In the genomic region with DNA sequence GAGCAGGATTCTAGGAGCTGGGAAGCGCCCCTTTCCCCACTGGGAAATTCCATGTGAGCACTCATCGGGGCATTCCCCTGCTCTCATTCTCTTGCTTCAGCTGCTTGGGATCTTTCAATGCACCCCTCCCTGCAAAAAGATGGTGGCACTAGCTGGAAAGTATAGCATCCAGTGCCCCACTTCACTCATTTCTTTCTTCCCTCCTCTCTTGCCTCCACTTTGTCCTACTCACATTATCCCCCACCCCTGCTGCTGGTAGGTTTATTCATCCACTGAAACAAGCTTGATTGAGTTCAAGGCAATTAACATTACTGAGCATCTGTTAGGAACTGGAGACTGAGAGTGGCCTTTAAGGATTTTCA, we compare ENCODE assay signal across 22 cellular contexts.
DNase-seq lines count a peak whose midpoint lies in the region; FAIRE-seq and TF ChIP-seq lines count a peak whose summit lies in the region.
"Had no signal": no experiment of that assay in that cellular context is flagged by ENCODE, and none has a peak within 500 bp of the region (broad histone marks: within the 10 kb centered on the region; RNA-seq: fewer than 3 reads in every experiment).

No MANE protein-coding gene starts in this region.

- H3K9ac ChIP-seq in astrocyte (ENCODE audit: low read length) (peak overlapping the region; percentile 73), iPS-18a (ENCODE audit: low read length) (peak overlapping the region; percentile 37)

- peak overlapping the region; percentile 93 for H3K27ac ChIP-seq in astrocyte (ENCODE audit: low read depth, low read length)
- peak overlapping the region; percentile 37 for H3K27ac ChIP-seq in iPS-18a (ENCODE audit: low read length)
- H3K27ac ChIP-seq in substantia nigra (ENCODE audit: low read depth, low read length, poor library complexity, severe bottlenecking) = peak overlapping the region; percentile 36
- H3K27ac ChIP-seq: 22Rv1, coronary artery, heart left ventricle, psoas muscle had no signal

- H3K79me2 ChIP-seq in astrocyte (ENCODE audit: insufficient read depth, low read length) = no peaks in the 10 kb centered on the region

- H3K36me3 Mint-ChIP-seq in astrocyte (ENCODE audit: low read depth, unreplicated experiment) = peaks cover 5% of the 10 kb centered on the region
- H3K36me3 Mint-ChIP-seq: IgD-negative memory B cell had no signal

- no peaks in the 10 kb centered on the region for H3K36me3 ChIP-seq in astrocyte (ENCODE audit: insufficient read depth, low read length)
- peaks cover 11% of the 10 kb centered on the region for H3K36me3 ChIP-seq in iPS-18a (ENCODE audit: control insufficient read depth, low read depth, low read length)
- H3K36me3 ChIP-seq in HAP-1 (replicated peaks) = peaks cover 6% of the 10 kb centered on the region

- DNase-seq in DMS 273 (lab: John Stamatoyannopoulos, UW; ENCODE audit: unreplicated experiment) = peak; percentile 53
- DNase-seq in DMS 273 treated with DMSO at 0.1 percent for 48 hours (lab: John Stamatoyannopoulos, UW) = no peak
- DNase-seq in astrocyte (ENCODE audit: low read depth) = no peak
- DNase-seq in substantia nigra (lab: John Stamatoyannopoulos, UW) = peak in 4 of 49 donors; percentile 30 to 63 (median 41)
- DNase-seq in HAP-1 (ENCODE audit: low spot score in 2 of 2) = no peak
- DNase-seq in NCI-H345 (lab: John Stamatoyannopoulos, UW) = no peak
- no peak for DNase-seq in iPS-NIHi7 (ENCODE audit: extremely low spot score)
- DNase-seq: activated gamma-delta T cell; activated T-cell treated with anti-CD3 and anti-CD28 coated beads for 4 hours; heart left ventricle; NCI-H526 treated with DMSO at 0.1 percent for 48 hours; psoas muscle; stimulated activated CD4-positive, alpha-beta T cell treated with anti-CD3 and anti-CD28 coated beads, Interleukin-4, amount 100 ng/mL, for 1 hour; trophoblast cell had no signal

- peaks cover 27% of the 10 kb centered on the region for H3K4me1 Mint-ChIP-seq in astrocyte (ENCODE audit: low read depth, unreplicated experiment)
- H3K4me1 Mint-ChIP-seq: B cell had no signal

- H3K4me1 ChIP-seq in astrocyte (ENCODE audit: insufficient read depth, low read length) = peaks cover 38% of the 10 kb centered on the region
- peaks cover 39% of the 10 kb centered on the region for H3K4me1 ChIP-seq in iPS-18a (ENCODE audit: control insufficient read depth, low read depth, low read length)
- peaks cover 25% of the 10 kb centered on the region for H3K4me1 ChIP-seq in HAP-1
- H3K4me1 ChIP-seq: psoas muscle had no signal

- no peak overlapping the region for H3K27ac Mint-ChIP-seq in astrocyte (ENCODE audit: unreplicated experiment)
- H3K27ac Mint-ChIP-seq: activated CD8-positive, alpha-beta T cell treated with anti-CD3 and anti-CD28 coated beads for 36 hours; B cell; brain; IgD-negative memory B cell had no signal

- H3K9me3 Mint-ChIP-seq in astrocyte (ENCODE audit: unreplicated experiment) = no peaks in the 10 kb centered on the region
- H3K9me3 Mint-ChIP-seq: activated CD8-positive, alpha-beta T cell treated with anti-CD3 and anti-CD28 coated beads for 36 hours; brain; IgD-negative memory B cell had no signal

- in situ Hi-C loops in HAP-1 (cut with MboI; ENCODE audit: low sequenced_read_pairs) = loop anchor here (5.0 to 10.0 kb wide), 2 partner anchors 145 to 472 kb away; no protein-coding TSS in a partner anchor

- no peaks in the 10 kb centered on the region for H3K27me3 ChIP-seq in astrocyte (ENCODE audit: insufficient read depth, low read length)
- no peaks in the 10 kb centered on the region for H3K27me3 ChIP-seq in iPS-18a (ENCODE audit: control insufficient read depth, insufficient read depth, low read length)
- no peaks in the 10 kb centered on the region for H3K27me3 ChIP-seq in HAP-1 (ENCODE audit: low read depth)
- H3K27me3 ChIP-seq: heart left ventricle had no signal

- H3K9me3 ChIP-seq in astrocyte (ENCODE audit: insufficient read depth, low read depth, low read length) (no peaks in the 10 kb centered on the region), iPS-18a (ENCODE audit: control insufficient read depth, low read depth, low read length) (no peaks in the 10 kb centered on the region), HAP-1 (no peaks in the 10 kb centered on the region)
- H3K9me3 ChIP-seq: heart left ventricle, psoas muscle had no signal

- no peak overlapping the region for H2AFZ ChIP-seq in astrocyte (ENCODE audit: low read depth, low read length)

- H3K4me3 ChIP-seq in astrocyte (ENCODE audit: insufficient read depth, low read depth, low read length) (no peak overlapping the region), iPS-18a (ENCODE audit: low read length) (peak overlapping the region; percentile 11), HAP-1 (no peak overlapping the region)
- H3K4me3 ChIP-seq: coronary artery, heart left ventricle, psoas muscle, skin epidermis had no signal

- peak overlapping the region; percentile 39 for H3K4me2 ChIP-seq in astrocyte (ENCODE audit: low read length)

- no peaks in the 10 kb centered on the region for H3K27me3 Mint-ChIP-seq in astrocyte (ENCODE audit: low read depth, unreplicated experiment)
- H3K27me3 Mint-ChIP-seq: activated CD8-positive, alpha-beta T cell treated with anti-CD3 and anti-CD28 coated beads for 36 hours; B cell; brain; IgD-negative memory B cell had no signal

- no peaks in the 10 kb centered on the region for H4K20me1 ChIP-seq in astrocyte (ENCODE audit: insufficient read depth, low read length)

- no peak for FAIRE-seq in astrocyte (lab: Jason Lieb, UNC)

- TF ChIP-seq CTCF in astrocyte (IDR thresholded peaks at IDR 0.05; ENCODE audit: insufficient read depth, low read depth, low read length) = no peak

- no peak overlapping the region for H3K4me3 Mint-ChIP-seq in astrocyte (ENCODE audit: unreplicated experiment)
- H3K4me3 Mint-ChIP-seq: activated CD8-positive, alpha-beta T cell treated with anti-CD3 and anti-CD28 coated beads for 36 hours; B cell; brain; IgD-negative memory B cell had no signal

Comparison
In these comparisons a context has a peak if more than half of its experiments do, and no peak if none do; other contexts are left out.
1. H3K27ac ChIP-seq: peak in every context shown above with its lines; median percentile 93 in astrocyte; 37 in iPS-18a; 36 in substantia nigra.